ENCODE assay signal across 1 cellular context in the genomic region with DNA sequence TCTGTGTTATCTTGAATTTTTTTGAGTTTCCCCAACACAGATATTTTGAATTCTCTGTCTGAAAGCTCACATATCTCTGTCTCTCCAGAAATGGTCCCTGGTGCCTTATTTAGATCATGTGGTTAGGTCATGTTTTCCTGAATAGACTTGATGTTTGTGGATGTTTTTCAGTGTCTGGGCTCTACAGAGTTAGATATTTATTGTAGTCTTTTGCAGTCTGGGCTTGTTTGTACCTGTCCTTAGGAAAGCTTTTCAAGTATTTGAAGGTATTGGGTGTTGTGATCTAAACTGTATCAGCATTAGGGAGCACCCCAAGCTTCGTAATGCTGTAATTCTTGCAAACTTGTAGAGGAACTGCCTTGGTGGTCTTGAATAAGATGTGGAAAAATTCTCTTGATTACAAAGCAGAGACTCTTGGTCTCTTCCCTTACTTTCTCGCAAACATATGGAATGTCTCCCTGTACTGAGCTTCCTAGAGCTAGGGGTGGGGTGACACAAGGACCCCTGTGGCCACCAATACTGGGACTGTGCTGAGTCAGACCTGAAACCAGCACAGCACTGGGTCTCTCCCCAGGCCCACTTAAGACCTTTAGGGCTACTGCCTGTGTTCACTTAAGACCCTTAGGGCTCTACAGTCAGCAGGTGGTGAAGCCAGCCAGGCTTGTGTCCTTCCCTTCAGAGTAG.
TF ChIP-seq lines count a peak whose summit lies in the region.

No MANE protein-coding gene starts in this region.

TF ChIP-seq in IMR-90, 13 proteins besides CTCF, POLR2A, EP300 and RAD21:
- no peak for TF ChIP-seq ELK1 (IDR thresholded peaks at IDR 0.05; ENCODE audit: borderline replicate concordance, low read depth, low read length)
- TF ChIP-seq BHLHE40 (IDR thresholded peaks at IDR 0.05; ENCODE audit: low read depth, low read length): no peak
- TF ChIP-seq FOS (IDR thresholded peaks at IDR 0.05; ENCODE audit: low read depth, low read length): no peak
TF ChIP-seq in IMR-90: peak in this region for 0.
